9 cellular contexts compared by ENCODE assay signal in genomic region chr4:111943796-111944203, GRCh38.
DNase-seq lines count a peak whose midpoint lies in the region; ATAC-seq and TF ChIP-seq lines count a peak whose summit lies in the region.
"Had no signal": no experiment of that assay in that cellular context is flagged by ENCODE, and none has a peak within 500 bp of the region (broad histone marks: within the 10 kb centered on the region; RNA-seq: fewer than 3 reads in every experiment).

No MANE protein-coding gene starts in this region.

- H3K27me3 ChIP-seq in lower lobe of right lung (ENCODE audit: low read depth) (no peaks in the 10 kb centered on the region), dorsolateral prefrontal cortex (peaks cover 0 to 7% (median 0%) of the 10 kb centered on the region in 45 donors)
- H3K27me3 ChIP-seq: heart left ventricle had no signal

- no peaks in the 10 kb centered on the region for H3K9me3 ChIP-seq in lower lobe of right lung
- H3K9me3 ChIP-seq: heart left ventricle had no signal

- peak; percentile 13 for DNase-seq in AG08396 (ENCODE audit: low spot score)
- DNase-seq in MV-4-11 (lab: John Stamatoyannopoulos, UW), result peak; percentile 21
- DNase-seq in amniotic epithelial cell (ENCODE audit: low read depth), result peak; percentile 75
- DNase-seq in lower lobe of right lung, result peak; percentile 46
- DNase-seq in dorsolateral prefrontal cortex, result no peak
- no peak for DNase-seq in SKM-1 treated with dmso at 0.1 percent for 144 hours (lab: John Stamatoyannopoulos, UW; ENCODE audit: unreplicated experiment)
- DNase-seq: heart left ventricle had no signal

- H3K27ac ChIP-seq in lower lobe of right lung (no peak overlapping the region), dorsolateral prefrontal cortex (no peak overlapping the region)
- H3K27ac ChIP-seq: heart left ventricle had no signal

- intact Hi-C loops in lower lobe of right lung (cut with DNase I), result no loop called here
- intact Hi-C loops in dorsolateral prefrontal cortex (cut with DNase I), result no loop called here

- H3K36me3 ChIP-seq in lower lobe of right lung, result no peaks in the 10 kb centered on the region
- H3K36me3 ChIP-seq: heart left ventricle had no signal

- no peaks in the 10 kb centered on the region for H3K4me1 ChIP-seq in lower lobe of right lung
- H3K4me1 ChIP-seq: heart left ventricle had no signal

- no peak overlapping the region for H3K4me3 ChIP-seq in lower lobe of right lung
- no peak overlapping the region for H3K4me3 ChIP-seq in dorsolateral prefrontal cortex
- H3K4me3 ChIP-seq: heart left ventricle had no signal

- ATAC-seq in GM18508 (IDR thresholded peaks at IDR 0.05; ENCODE audit: insufficient read depth, unreplicated experiment) (peak; percentile 74), HG02759 (IDR thresholded peaks at IDR 0.05; ENCODE audit: unreplicated experiment) (peak; percentile 97), lower lobe of right lung (peak; percentile 52 to 74)

- peak; percentile 25 for TF ChIP-seq CTCF in lower lobe of right lung (IDR thresholded peaks at IDR 0.05)
- peak in 5 of 56 donors; percentile 9 to 16 (median 10) for TF ChIP-seq CTCF in dorsolateral prefrontal cortex (IDR thresholded peaks at IDR 0.05 in 54 of 56, conservative IDR thresholded peaks at IDR 0.05 in 2 of 56; ENCODE audit: low read depth in 1 of 56, partially characterized antibody in 56 of 56)

Comparison
In these comparisons a context has a peak if more than half of its experiments do, and no peak if none do; other contexts are left out.
1. DNase-seq: peak in AG08396 (single experiment), MV-4-11 (single experiment), amniotic epithelial cell (single experiment) and lower lobe of right lung (single experiment); none in dorsolateral prefrontal cortex (0 of 10) and SKM-1 treated with dmso at 0.1 percent for 144 hours (single experiment).
2. Peak in every context shown above with its lines, with median percentiles within 50 percentile points of each other: ATAC-seq.